9 cellular contexts compared by ENCODE assay signal in genomic region chr5:180799902-180800801, GRCh38. TPM values are rescaled to one million over a fixed set of nuclear protein-coding genes. Genes with fewer than 3 reads are reported as not detected.
DNase-seq lines count a peak whose midpoint lies in the region; ATAC-seq and TF ChIP-seq lines count a peak whose summit lies in the region.
"Had no signal": no experiment of that assay in that cellular context is flagged by ENCODE, and none has a peak within 500 bp of the region (broad histone marks: within the 10 kb centered on the region; RNA-seq: fewer than 3 reads in every experiment).

No MANE protein-coding gene starts in this region.

- H3K27ac ChIP-seq in HCT116 (ENCODE audit: low read depth, low read length): no peak overlapping the region
- H3K27ac ChIP-seq in ascending aorta: peak overlapping the region; percentile 93 to 99

- peak overlapping the region; percentile 72; the same call in 1 of the 2 replicates for H3K4me2 ChIP-seq in HCT116 (ENCODE audit: low read length)

- H3K9me2 ChIP-seq in HCT116 (ENCODE audit: insufficient read depth): no peaks in the 10 kb centered on the region

- H3K27me3 ChIP-seq in HCT116 (ENCODE audit: insufficient read depth, low read length) (no peaks in the 10 kb centered on the region), ascending aorta (no peaks in the 10 kb centered on the region)

- no peak overlapping the region for H2AFZ ChIP-seq in HCT116 (ENCODE audit: low read depth, low read length, poor library complexity, severe bottlenecking)

- TF ChIP-seq CTCF in HCT116 (IDR thresholded peaks at IDR 0.05 in 2 of 3, conservative IDR thresholded peaks at IDR 0.05 in 1 of 3; ENCODE audit: borderline replicate concordance in 1 of 3, insufficient read depth in 1 of 3, low read depth in 2 of 3, low read length in 2 of 3): no peak
- peak in 1 of 3 experiments; percentile 4 for TF ChIP-seq CTCF in ascending aorta (IDR thresholded peaks at IDR 0.05)

- no peaks in the 10 kb centered on the region for H3K9me3 ChIP-seq in HCT116 (ENCODE audit: control insufficient read depth in 1 of 2, insufficient read depth in 1 of 2, low read depth in 1 of 2, low read length in 2 of 2)
- no peaks in the 10 kb centered on the region for H3K9me3 ChIP-seq in ascending aorta

- H3K4me3 ChIP-seq in HCT116 (replicated peaks in 1 of 2; ENCODE audit: low read depth in 1 of 2, low read length in 2 of 2): no peak overlapping the region
- H3K4me3 ChIP-seq in ascending aorta: peak overlapping the region; percentile 85 to 91

- peaks cover 0 to 15% of the 10 kb centered on the region in 2 experiments; a peak in 1 of 4 replicates for H3K36me3 ChIP-seq in HCT116 (ENCODE audit: control insufficient read depth in 1 of 2, insufficient read depth in 2 of 2, low read length in 2 of 2)
- peaks cover 0 to 4% of the 10 kb centered on the region in 2 donors for H3K36me3 ChIP-seq in ascending aorta

- TF ChIP-seq RAD21 in HCT116 (IDR thresholded peaks at IDR 0.05; ENCODE audit: low read depth): no peak

- H3K79me2 ChIP-seq in HCT116 (ENCODE audit: insufficient read depth, low read length): peaks cover 79% of the 10 kb centered on the region

- H3K4me1 ChIP-seq in HCT116 (ENCODE audit: control insufficient read depth in 1 of 2, insufficient read depth in 2 of 2, low read length in 2 of 2) (peaks cover 5 to 40% of the 10 kb centered on the region in 2 experiments; a peak in 3 of 4 replicates), ascending aorta (peaks cover 33 to 69% of the 10 kb centered on the region in 2 donors)

- BruUV-seq in HCT116 (replicated peaks; lab: Mats Ljungman, UMichigan): no TSS peak

- no peak for ATAC-seq in HCT116
- ATAC-seq in HG03139 (IDR thresholded peaks at IDR 0.05; ENCODE audit: unreplicated experiment): no peak

- DNase-seq in A172 (ENCODE audit: low spot score) (peak; percentile 83), HCT116 (ENCODE audit: low read depth, low spot score) (no peak), ascending aorta (ENCODE audit: low spot score in 2 of 2) (peak in 1 of 2 donors; percentile 52), kidney glomerular epithelial cell (lab: John Stamatoyannopoulos, UW) (peak; percentile 76), NCI-H1436 treated with DMSO at 0.1 percent for 48 hours (lab: John Stamatoyannopoulos, UW) (no peak), NCI-H2171 treated with DMSO at 0.1 percent for 48 hours (lab: John Stamatoyannopoulos, UW) (no peak)
- DNase-seq in stimulated activated CD4-positive, alpha-beta T cell treated with anti-CD3 and anti-CD28 coated beads, Interleukin-4, amount 100 ng/mL, for 1 hour: no peak
- DNase-seq: nucleus accumbens had no signal

- RAD21 ChIA-PET in HCT116 (lab: Charles Lee; ENCODE audit: low non-redundant PET in 1 of 2, low total read pairs in 2 of 2, uncharacterized antibody in 2 of 2, unreplicated experiment in 2 of 2): no interaction called here

- CTCF ChIA-PET in HCT116 (lab: Charles Lee): interaction anchor here (1.4 to 1.7 kb wide), 2 partner anchors 16 to 373 kb away, joined by 4 to 6 read pairs; no protein-coding TSS in a partner anchor

- H3K9ac ChIP-seq in HCT116 (ENCODE audit: low read length): no peak overlapping the region

- no peak for TF ChIP-seq POLR2A in HCT116 (IDR thresholded peaks at IDR 0.05; ENCODE audit: borderline replicate concordance, extremely low read depth, insufficient read depth, insufficient read length)

- H4K20me1 ChIP-seq in HCT116 (ENCODE audit: insufficient read depth): peaks cover 10% of the 10 kb centered on the region; the same call in 1 of the 2 replicates

- POLR2A ChIA-PET in HCT116 (lab: Charles Lee): no interaction called here

- intact Hi-C loops in HCT116 (cut with micrococcal nuclease) (loop anchor here (5.0 kb wide), 1 partner anchor 67 kb away; no protein-coding TSS in a partner anchor), ascending aorta (cut with DNase I) (loop anchor here (1.0 to 10.0 kb wide), 3 partner anchors 15 to 505 kb away; partner anchors contain the start of genes GFPT2 and MAPK9)

TF ChIP-seq in HCT116, 20 proteins besides CTCF, POLR2A, EP300 and RAD21:
- TF ChIP-seq SRF (IDR thresholded peaks at IDR 0.05; ENCODE audit: low read depth) (no peak), MAX (IDR thresholded peaks at IDR 0.05) (no peak), ZFX (IDR thresholded peaks at IDR 0.05) (no peak), FOSL1 (IDR thresholded peaks at IDR 0.05; ENCODE audit: low read depth) (no peak), EZH2phosphoT487 (IDR thresholded peaks at IDR 0.05; ENCODE audit: borderline replicate concordance) (no peak)

RNA-seq across cellular contexts. Expression of gene MGAT1, which starts 2.5 kb away (rescaled TPM):
- 65.4 and 80.7 TPM in 2 replicates for total RNA-seq in A172 (2014; rRNA removed; shearing (Covaris generic))
- total RNA-seq in HCT116 (2021; ENCODE audit: unreplicated experiment): 53.0 TPM
- polyA plus RNA-seq in HCT116 (2012): 44.8 and 49.4 TPM in 2 replicates
- 257 TPM for total RNA-seq in ascending aorta

Comparison
In these comparisons a context has a peak if more than half of its experiments do, and no peak if none do; other contexts are left out.
1. DNase-seq: peak in A172 (single experiment) and kidney glomerular epithelial cell (single experiment); none in HCT116 (single experiment), NCI-H1436 treated with DMSO at 0.1 percent for 48 hours (single experiment), NCI-H2171 treated with DMSO at 0.1 percent for 48 hours (single experiment) and stimulated activated CD4-positive, alpha-beta T cell treated with anti-CD3 and anti-CD28 coated beads, Interleukin-4, amount 100 ng/mL, for 1 hour (single experiment).
2. H3K4me3 ChIP-seq: peak in ascending aorta (2 of 2); none in HCT116 (0 of 2).